Comparison of ENCODE assay signal across 8 cellular contexts in genomic region chr15:76337047-76337738, GRCh38. TPM values are rescaled to one million over a fixed set of nuclear protein-coding genes. Genes with fewer than 3 reads are reported as not detected.
DNase-seq lines count a peak whose midpoint lies in the region; ATAC-seq and TF ChIP-seq lines count a peak whose summit lies in the region.

No MANE protein-coding gene starts in this region.

- H3K4me3 ChIP-seq in gastroesophageal sphincter = peak overlapping the region; percentile 48 to 58

- peaks cover 89% of the 10 kb centered on the region for H3K27me3 ChIP-seq in gastroesophageal sphincter

- DNase-seq in activated T-cell treated with anti-CD3 and anti-CD28 coated beads, Interleukin-2, amount 50 U/mL, for 4 hours = no peak
- no peak for DNase-seq in activated T-cell treated with anti-CD3 and anti-CD28 coated beads, Interleukin-2, amount 50 U/mL, for 1 hour
- DNase-seq in RWPE1 (ENCODE audit: low spot score) (peak; percentile 68), cerebellar nuclear complex (lab: John Stamatoyannopoulos, UW) (no peak), amygdala (lab: John Stamatoyannopoulos, UW) (no peak), NCI-H510A (lab: John Stamatoyannopoulos, UW) (no peak)
- peak in 1 of 2 donors; percentile 29 for DNase-seq in stimulated activated naive CD8-positive, alpha-beta T cell treated with anti-CD3 and anti-CD28 coated beads, Interleukin-15, amount 100 ng/mL, for 72 hours

- TF ChIP-seq EP300 in gastroesophageal sphincter (IDR thresholded peaks at IDR 0.05) = no peak

- no peaks in the 10 kb centered on the region for H3K9me3 ChIP-seq in gastroesophageal sphincter

- H3K36me3 ChIP-seq in gastroesophageal sphincter = peaks cover 0 to 21% of the 10 kb centered on the region in 2 donors

- TF ChIP-seq CTCF in RWPE1 (conservative IDR thresholded peaks at IDR 0.05; ENCODE audit: low read depth) (no peak), gastroesophageal sphincter (IDR thresholded peaks at IDR 0.05) (no peak)

- H3K27ac Mint-ChIP-seq in stimulated activated naive CD8-positive, alpha-beta T cell treated with anti-CD3 and anti-CD28 coated beads, Interleukin-15, amount 100 ng/mL, for 72 hours = no peak overlapping the region

- WGBS in gastroesophageal sphincter (ENCODE audit: low coverage in 1 of 2), 2 donors = 2 to 13% methylated on average over 15 to 22 of the region's 28 CpGs

- H3K4me1 ChIP-seq in gastroesophageal sphincter = peaks cover 0 to 72% (median 6%) of the 10 kb centered on the region in 3 donors

- POLR2A ChIA-PET in RWPE1 (lab: Yijun Ruan, JAX; ENCODE audit: low non-redundant PET) = interaction anchor here (0.6 to 1.9 kb wide), 3 partner anchors 13 to 467 kb away, joined by 3 to 9 read pairs (median 3); partner anchors contain the start of gene ETFA

- H3K27me3 Mint-ChIP-seq in activated T-cell treated with anti-CD3 and anti-CD28 coated beads, Interleukin-2, amount 50 U/mL, for 4 hours (ENCODE audit: low read depth) = peaks cover 88% of the 10 kb centered on the region
- peaks cover 100% of the 10 kb centered on the region for H3K27me3 Mint-ChIP-seq in stimulated activated naive CD8-positive, alpha-beta T cell treated with anti-CD3 and anti-CD28 coated beads, Interleukin-15, amount 100 ng/mL, for 72 hours

- peak overlapping the region; percentile 86 for H3K27ac ChIP-seq in RWPE1
- peak overlapping the region; percentile 69 to 83 (median 80) for H3K27ac ChIP-seq in gastroesophageal sphincter

- ATAC-seq in activated T-cell treated with anti-CD3 and anti-CD28 coated beads, Interleukin-2, amount 50 U/mL, for 4 hours = no peak
- ATAC-seq in gastroesophageal sphincter = no peak
- ATAC-seq in stimulated activated naive CD8-positive, alpha-beta T cell treated with anti-CD3 and anti-CD28 coated beads, Interleukin-15, amount 100 ng/mL, for 72 hours = no peak

- H3K36me3 Mint-ChIP-seq in activated T-cell treated with anti-CD3 and anti-CD28 coated beads, Interleukin-2, amount 50 U/mL, for 4 hours (ENCODE audit: insufficient read depth) = no peaks in the 10 kb centered on the region

- H3K4me1 Mint-ChIP-seq in activated T-cell treated with anti-CD3 and anti-CD28 coated beads, Interleukin-2, amount 50 U/mL, for 4 hours (ENCODE audit: low read depth) = peaks cover 54% of the 10 kb centered on the region
- H3K4me1 Mint-ChIP-seq in stimulated activated naive CD8-positive, alpha-beta T cell treated with anti-CD3 and anti-CD28 coated beads, Interleukin-15, amount 100 ng/mL, for 72 hours = peaks cover 65% of the 10 kb centered on the region

- CTCF ChIA-PET in RWPE1 (lab: Yijun Ruan, JAX) = interaction anchor here (1.0 kb wide), 1 partner anchor 10 kb away, joined by 3 read pairs; no protein-coding TSS in a partner anchor

- H3K4me3 Mint-ChIP-seq in activated T-cell treated with anti-CD3 and anti-CD28 coated beads, Interleukin-2, amount 50 U/mL, for 4 hours = peak overlapping the region; percentile 77
- peak overlapping the region; percentile 92 to 98 for H3K4me3 Mint-ChIP-seq in stimulated activated naive CD8-positive, alpha-beta T cell treated with anti-CD3 and anti-CD28 coated beads, Interleukin-15, amount 100 ng/mL, for 72 hours

- TF ChIP-seq POLR2A in gastroesophageal sphincter (IDR thresholded peaks at IDR 0.05) = no peak

- H3K9me3 Mint-ChIP-seq in activated T-cell treated with anti-CD3 and anti-CD28 coated beads, Interleukin-2, amount 50 U/mL, for 4 hours = no peaks in the 10 kb centered on the region
- no peaks in the 10 kb centered on the region for H3K9me3 Mint-ChIP-seq in stimulated activated naive CD8-positive, alpha-beta T cell treated with anti-CD3 and anti-CD28 coated beads, Interleukin-15, amount 100 ng/mL, for 72 hours

RNA-seq across cellular contexts. Expression of gene ISL2, which starts 0.6 kb away (rescaled TPM):
- under 1 TPM in 1 of 3 donors, not detected in 2; 0.11 TPM for total RNA-seq in activated T-cell treated with anti-CD3 and anti-CD28 coated beads, Interleukin-2, amount 50 U/mL, for 4 hours
- 1 to 10 TPM; 2.6 to 6.3 (median 3.8) TPM for total RNA-seq in gastroesophageal sphincter

RNA-seq across cellular contexts. Expression of gene ETFA, which starts 25.9 kb away (rescaled TPM):
- 100 to 1,000 TPM; 129 to 145 (median 143) TPM for total RNA-seq in activated T-cell treated with anti-CD3 and anti-CD28 coated beads, Interleukin-2, amount 50 U/mL, for 4 hours
- total RNA-seq in gastroesophageal sphincter = 100 to 1,000 TPM; 113 to 168 (median 137) TPM
